Comparison of ENCODE assay signal across 14 cellular contexts in genomic region chr4:53185853-53186590, GRCh38.
DNase-seq lines count a peak whose midpoint lies in the region.
"Had no signal": no experiment of that assay in that cellular context is flagged by ENCODE, and none has a peak within 500 bp of the region (broad histone marks: within the 10 kb centered on the region; RNA-seq: fewer than 3 reads in every experiment).

No MANE protein-coding gene starts in this region.

- no peak overlapping the region for H3K23ac ChIP-seq in mesenchymal stem cell (ENCODE audit: low read length in 2 of 2)

- H3K4me3 ChIP-seq in ACC112 (ENCODE audit: low read depth, low read length), result no peak overlapping the region
- H3K4me3 ChIP-seq in MG63, result no peak overlapping the region
- no peak overlapping the region for H3K4me3 ChIP-seq in mesenchymal stem cell (ENCODE audit: insufficient read depth in 1 of 2, low read depth in 1 of 2, low read length in 2 of 2)
- H3K4me3 ChIP-seq: lung had no signal

- H3K14ac ChIP-seq in mesenchymal stem cell (ENCODE audit: low read length in 2 of 2), result no peak overlapping the region

- H3K27me3 ChIP-seq in ACC112 (ENCODE audit: insufficient read depth, low read length) (no peaks in the 10 kb centered on the region), MG63 (no peaks in the 10 kb centered on the region), mesenchymal stem cell (ENCODE audit: control insufficient read depth in 1 of 2, insufficient read depth in 1 of 2, low read length in 2 of 2) (no peaks in the 10 kb centered on the region)

- H3K9me3 ChIP-seq in MG63 (peaks cover 10% of the 10 kb centered on the region), mesenchymal stem cell (ENCODE audit: control insufficient read depth, low read length) (no peaks in the 10 kb centered on the region)

- DNase-seq in MG63 (peak; percentile 55), dedifferentiated amniotic fluid mesenchymal stem cell (ENCODE audit: extremely low spot score) (peak; percentile 83), mesenchymal stem cell (no peak), NCI-H1436 treated with DMSO at 0.1 percent for 48 hours (lab: John Stamatoyannopoulos, UW) (no peak), kidney tubule cell (ENCODE audit: low spot score) (no peak), NCI-H1694 (lab: John Stamatoyannopoulos, UW) (no peak)
- DNase-seq in activated CD4-positive, alpha-beta T cell treated with anti-CD3 and anti-CD28 coated beads for 1 hour, result no peak
- DNase-seq: activated CD4-positive, alpha-beta memory T cell treated with anti-CD3 and anti-CD28 coated beads, Interleukin-2, amount 10 ng/mL, durations not matched to agents 7 days and 5 days; CD8-positive, alpha-beta memory T cell; cerebellar nuclear complex; natural killer cell; stimulated activated naive CD8-positive, alpha-beta T cell treated with anti-CD3 and anti-CD28 coated beads, Interleukin-15, amount 100 ng/mL, for 72 hours had no signal

- H3K4ac ChIP-seq in mesenchymal stem cell (ENCODE audit: low read depth in 1 of 2, low read length in 2 of 2), result no peak overlapping the region

- no peak overlapping the region for H2BK12ac ChIP-seq in mesenchymal stem cell (ENCODE audit: low read length in 2 of 2)

- H3K4me1 ChIP-seq in ACC112 (ENCODE audit: control insufficient read depth, insufficient read depth, low read length, unreplicated experiment) (peaks cover 38% of the 10 kb centered on the region), mesenchymal stem cell (ENCODE audit: control insufficient read depth, insufficient read depth, low read depth, low read length) (no peaks in the 10 kb centered on the region)

- peak overlapping the region in 1 of 2 experiments; percentile 24 for H3K18ac ChIP-seq in mesenchymal stem cell (ENCODE audit: low read depth in 1 of 2, low read length in 2 of 2)

- H3K27ac ChIP-seq in ACC112 (ENCODE audit: low read depth, low read length), result peak overlapping the region; percentile 6; the same call in 1 of the 2 replicates
- H3K27ac ChIP-seq in mesenchymal stem cell (ENCODE audit: low read length, poor library complexity, severe bottlenecking), result no peak overlapping the region

- H2AK5ac ChIP-seq in mesenchymal stem cell (ENCODE audit: low read length, severe bottlenecking), result no peak overlapping the region

- H3K79me2 ChIP-seq in ACC112 (ENCODE audit: control insufficient read depth, insufficient read depth, low read length, unreplicated experiment), result peaks cover 3% of the 10 kb centered on the region

- H3K79me1 ChIP-seq in mesenchymal stem cell (replicated peaks; ENCODE audit: low read length, poor library complexity, severe bottlenecking), result no peaks in the 10 kb centered on the region

- 96% methylated on average over 4 of the region's 4 CpGs for WGBS in mesenchymal stem cell

- H2AFZ ChIP-seq in ACC112 (ENCODE audit: low read length, unreplicated experiment) (no peak overlapping the region), mesenchymal stem cell (ENCODE audit: low read depth, low read length) (no peak overlapping the region)

- H3K4me2 ChIP-seq in mesenchymal stem cell (ENCODE audit: low read length, poor library complexity, severe bottlenecking), result no peak overlapping the region

- no peak overlapping the region for H2BK5ac ChIP-seq in mesenchymal stem cell (ENCODE audit: low read depth, low read length, poor library complexity, severe bottlenecking)

- H4K91ac ChIP-seq in mesenchymal stem cell (ENCODE audit: low read length), result no peak overlapping the region

- no peak overlapping the region for H4K8ac ChIP-seq in mesenchymal stem cell (ENCODE audit: low read length)

- H3K9ac ChIP-seq in mesenchymal stem cell (ENCODE audit: low read length), result peak overlapping the region; percentile 34

- no peak overlapping the region for H2BK15ac ChIP-seq in mesenchymal stem cell (ENCODE audit: low read depth, poor library complexity, severe bottlenecking)

- H3K36me3 ChIP-seq in ACC112 (ENCODE audit: insufficient read depth, low read length) (no peaks in the 10 kb centered on the region), MG63 (peaks cover 36% of the 10 kb centered on the region), mesenchymal stem cell (ENCODE audit: control insufficient read depth in 1 of 2, insufficient read depth in 2 of 2, low read depth in 1 of 2, low read length in 2 of 2) (no peaks in the 10 kb centered on the region)

- no peak overlapping the region for H2BK120ac ChIP-seq in mesenchymal stem cell (ENCODE audit: low read depth, low read length)

Comparison
In these comparisons a context has a peak if more than half of its experiments do, and no peak if none do; other contexts are left out.
1. DNase-seq: peak in MG63 (single experiment) and dedifferentiated amniotic fluid mesenchymal stem cell (single experiment); none in mesenchymal stem cell (single experiment), NCI-H1436 treated with DMSO at 0.1 percent for 48 hours (single experiment), activated CD4-positive, alpha-beta T cell treated with anti-CD3 and anti-CD28 coated beads for 1 hour (single experiment), kidney tubule cell (single experiment) and NCI-H1694 (single experiment).